In the genomic region with DNA sequence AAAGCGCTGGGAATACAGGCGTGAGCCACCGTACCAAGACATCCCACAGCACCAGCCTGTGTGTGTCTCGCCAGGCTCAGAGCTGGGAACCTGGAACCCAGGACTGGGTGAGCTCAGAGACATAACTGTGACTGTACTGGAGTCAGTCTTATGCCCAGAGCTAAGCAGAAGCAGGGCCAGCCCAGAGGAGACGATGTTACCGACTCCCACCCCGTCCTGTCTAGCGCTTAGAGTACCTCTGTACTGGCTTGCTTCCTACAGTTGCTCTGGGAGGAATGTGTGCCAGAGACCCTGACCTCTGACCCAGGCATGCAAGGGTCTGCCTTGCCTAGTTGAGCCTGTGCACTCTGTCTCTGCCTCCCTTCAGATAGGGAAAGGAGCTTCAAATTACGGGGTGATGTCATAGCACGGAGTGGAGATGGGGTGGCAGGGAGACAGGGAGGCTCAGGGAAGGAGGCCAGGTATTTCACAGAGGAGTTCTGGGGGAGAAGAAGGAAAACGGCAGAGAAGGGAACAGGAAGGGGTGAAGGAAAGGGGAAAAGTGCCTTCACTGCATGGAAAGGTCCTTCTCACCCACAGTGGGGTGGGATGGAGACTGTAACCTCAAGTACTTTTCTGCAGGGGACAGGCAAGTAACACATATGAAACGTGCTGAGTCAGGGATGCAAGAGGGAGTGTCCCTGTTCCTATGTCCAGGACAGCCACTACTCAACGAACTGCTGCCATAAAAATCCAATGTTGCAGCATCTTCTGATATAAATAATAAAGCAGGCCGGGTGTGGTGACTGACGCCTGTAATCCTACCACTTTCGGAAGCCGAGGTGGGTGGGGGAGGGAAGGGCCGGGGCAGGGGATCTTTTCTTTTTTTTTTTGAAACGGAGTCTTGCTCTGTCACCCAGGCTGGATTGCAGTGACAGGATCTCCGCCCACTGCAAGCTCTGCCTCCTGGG, we compare ENCODE assay signal across 8 cellular contexts. TPM values are rescaled to one million over a fixed set of nuclear protein-coding genes. Genes with fewer than 3 reads are reported as not detected.
DNase-seq lines count a peak whose midpoint lies in the region; ATAC-seq and TF ChIP-seq lines count a peak whose summit lies in the region.

No MANE protein-coding gene starts in this region.

- H3K4me2 ChIP-seq in smooth muscle cell: peak overlapping the region; percentile 75

- H3K9me3 ChIP-seq in smooth muscle cell (replicated peaks; ENCODE audit: low read depth): no peaks in the 10 kb centered on the region

- peak overlapping the region; percentile 90 for H3K27ac ChIP-seq in smooth muscle cell (ENCODE audit: low read depth)

- peak overlapping the region; percentile 48 for H3K9ac ChIP-seq in smooth muscle cell (ENCODE audit: low read depth)

- 40% methylated on average over 19 of the region's 20 CpGs for WGBS in smooth muscle cell (ENCODE audit: low lambda C conversion rate)

- H3K27ac Mint-ChIP-seq in WTC11: peak overlapping the region; percentile 84

- POLR2A ChIA-PET in WTC11 (lab: Charles Lee): interaction anchor here (1.1 to 1.5 kb wide), 3 partner anchors 24 to 420 kb away, joined by 3 to 5 read pairs (median 4); a partner anchor contains a TSS

- H3K9me3 Mint-ChIP-seq in WTC11: no peaks in the 10 kb centered on the region

- intact Hi-C loops in left ventricle myocardium superior (cut with micrococcal nuclease): no loop called here

- H3K4me1 Mint-ChIP-seq in WTC11: peaks cover 51% of the 10 kb centered on the region

- no peaks in the 10 kb centered on the region for H3K27me3 ChIP-seq in smooth muscle cell (ENCODE audit: low read depth)

- DNase-seq in HS-5 (ENCODE audit: low read depth) (peak; percentile 20), WTC11 (ENCODE audit: low spot score) (no peak), left ventricle myocardium superior (peak; percentile 43), smooth muscle cell (lab: John Stamatoyannopoulos, UW; ENCODE audit: unreplicated experiment) (no peak), HPDE6-E6E7 (ENCODE audit: extremely low spot score) (no peak)

- no peak for TF ChIP-seq CTCF in WTC11 (IDR thresholded peaks at IDR 0.05)
- TF ChIP-seq CTCF in smooth muscle cell (IDR thresholded peaks at IDR 0.05; ENCODE audit: borderline replicate concordance, insufficient read depth, poor library complexity, severe bottlenecking): no peak

- peak overlapping the region; percentile 37 for H3K4me3 Mint-ChIP-seq in WTC11

- H4K20me1 ChIP-seq in smooth muscle cell (ENCODE audit: low read depth): peaks cover 32% of the 10 kb centered on the region

- H3K36me3 ChIP-seq in smooth muscle cell (ENCODE audit: low read depth): no peaks in the 10 kb centered on the region

- CTCF ChIA-PET in WTC11 (lab: Charles Lee): interaction anchor here (0.7 to 12.2 kb wide), 8 partner anchors 10 to 469 kb away, joined by 3 to 221 read pairs (median 4); a partner anchor contains a TSS

- no peak overlapping the region for H2AFZ ChIP-seq in smooth muscle cell (ENCODE audit: low read depth)

- ATAC-seq in WTC11 (peak; percentile 21), left ventricle myocardium superior (peak; percentile 10), HG03460 (IDR thresholded peaks at IDR 0.05; ENCODE audit: unreplicated experiment) (no peak), GM21381 (IDR thresholded peaks at IDR 0.05; ENCODE audit: unreplicated experiment) (no peak), HG03457 (IDR thresholded peaks at IDR 0.05; ENCODE audit: unreplicated experiment) (no peak)

- no peak overlapping the region for H3K4me3 ChIP-seq in smooth muscle cell

- H3K27me3 Mint-ChIP-seq in WTC11 (ENCODE audit: low read depth): no peaks in the 10 kb centered on the region

- H3F3A ChIP-seq in smooth muscle cell (ENCODE audit: low read depth): peaks cover 17% of the 10 kb centered on the region

- H3K79me2 ChIP-seq in smooth muscle cell (ENCODE audit: low read depth): peaks cover 26% of the 10 kb centered on the region

- H3K36me3 Mint-ChIP-seq in WTC11: no peaks in the 10 kb centered on the region

- peaks cover 32% of the 10 kb centered on the region for H3K4me1 ChIP-seq in smooth muscle cell (ENCODE audit: low read depth)

TF ChIP-seq in WTC11, 78 proteins besides CTCF, POLR2A, EP300 and RAD21 (continues in another document):
- TF ChIP-seq TP53 (CRISPR knock-in tag; IDR thresholded peaks at IDR 0.05) (no peak), GABPB1 (CRISPR knock-in tag; IDR thresholded peaks at IDR 0.05) (peak; percentile 28; the same call in 1 of the 2 replicates), ZNF396 (CRISPR knock-in tag; IDR thresholded peaks at IDR 0.05; ENCODE audit: borderline replicate concordance) (no peak), CBFB (CRISPR knock-in tag; IDR thresholded peaks at IDR 0.05; ENCODE audit: low read depth) (no peak), EMX1 (CRISPR knock-in tag; IDR thresholded peaks at IDR 0.05) (no peak), ZNF121 (CRISPR knock-in tag; IDR thresholded peaks at IDR 0.05) (no peak), JUN (CRISPR knock-in tag; IDR thresholded peaks at IDR 0.05) (0 out of 2 replicates have a peak, but pooled peaks have one; percentile 21), SMAD3 (CRISPR knock-in tag; IDR thresholded peaks at IDR 0.05; ENCODE audit: borderline replicate concordance) (no peak), GTF2I (CRISPR knock-in tag; conservative IDR thresholded peaks at IDR 0.05) (no peak)
- TF ChIP-seq, protein P1, sequence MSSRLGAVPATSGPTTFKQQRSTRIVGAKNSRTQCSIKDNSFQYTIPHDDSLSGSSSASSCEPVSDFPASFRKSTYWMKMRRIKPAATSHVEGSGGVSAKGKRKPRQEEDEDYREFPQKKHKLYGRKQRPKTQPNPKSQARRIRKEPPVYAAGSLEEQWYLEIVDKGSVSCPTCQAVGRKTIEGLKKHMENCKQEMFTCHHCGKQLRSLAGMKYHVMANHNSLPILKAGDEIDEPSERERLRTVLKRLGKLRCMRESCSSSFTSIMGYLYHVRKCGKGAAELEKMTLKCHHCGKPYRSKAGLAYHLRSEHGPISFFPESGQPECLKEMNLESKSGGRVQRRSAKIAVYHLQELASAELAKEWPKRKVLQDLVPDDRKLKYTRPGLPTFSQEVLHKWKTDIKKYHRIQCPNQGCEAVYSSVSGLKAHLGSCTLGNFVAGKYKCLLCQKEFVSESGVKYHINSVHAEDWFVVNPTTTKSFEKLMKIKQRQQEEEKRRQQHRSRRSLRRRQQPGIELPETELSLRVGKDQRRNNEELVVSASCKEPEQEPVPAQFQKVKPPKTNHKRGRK (CRISPR knock-in tag; IDR thresholded peaks at IDR 0.05; ENCODE audit: borderline replicate concordance): no peak
- TF ChIP-seq, protein P2, sequence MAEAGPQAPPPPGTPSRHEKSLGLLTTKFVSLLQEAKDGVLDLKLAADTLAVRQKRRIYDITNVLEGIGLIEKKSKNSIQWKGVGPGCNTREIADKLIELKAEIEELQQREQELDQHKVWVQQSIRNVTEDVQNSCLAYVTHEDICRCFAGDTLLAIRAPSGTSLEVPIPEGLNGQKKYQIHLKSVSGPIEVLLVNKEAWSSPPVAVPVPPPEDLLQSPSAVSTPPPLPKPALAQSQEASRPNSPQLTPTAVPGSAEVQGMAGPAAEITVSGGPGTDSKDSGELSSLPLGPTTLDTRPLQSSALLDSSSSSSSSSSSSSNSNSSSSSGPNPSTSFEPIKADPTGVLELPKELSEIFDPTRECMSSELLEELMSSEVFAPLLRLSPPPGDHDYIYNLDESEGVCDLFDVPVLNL (CRISPR knock-in tag; IDR thresholded peaks at IDR 0.05; ENCODE audit: borderline replicate concordance, low read depth): no peak
- TF ChIP-seq, protein P3, sequence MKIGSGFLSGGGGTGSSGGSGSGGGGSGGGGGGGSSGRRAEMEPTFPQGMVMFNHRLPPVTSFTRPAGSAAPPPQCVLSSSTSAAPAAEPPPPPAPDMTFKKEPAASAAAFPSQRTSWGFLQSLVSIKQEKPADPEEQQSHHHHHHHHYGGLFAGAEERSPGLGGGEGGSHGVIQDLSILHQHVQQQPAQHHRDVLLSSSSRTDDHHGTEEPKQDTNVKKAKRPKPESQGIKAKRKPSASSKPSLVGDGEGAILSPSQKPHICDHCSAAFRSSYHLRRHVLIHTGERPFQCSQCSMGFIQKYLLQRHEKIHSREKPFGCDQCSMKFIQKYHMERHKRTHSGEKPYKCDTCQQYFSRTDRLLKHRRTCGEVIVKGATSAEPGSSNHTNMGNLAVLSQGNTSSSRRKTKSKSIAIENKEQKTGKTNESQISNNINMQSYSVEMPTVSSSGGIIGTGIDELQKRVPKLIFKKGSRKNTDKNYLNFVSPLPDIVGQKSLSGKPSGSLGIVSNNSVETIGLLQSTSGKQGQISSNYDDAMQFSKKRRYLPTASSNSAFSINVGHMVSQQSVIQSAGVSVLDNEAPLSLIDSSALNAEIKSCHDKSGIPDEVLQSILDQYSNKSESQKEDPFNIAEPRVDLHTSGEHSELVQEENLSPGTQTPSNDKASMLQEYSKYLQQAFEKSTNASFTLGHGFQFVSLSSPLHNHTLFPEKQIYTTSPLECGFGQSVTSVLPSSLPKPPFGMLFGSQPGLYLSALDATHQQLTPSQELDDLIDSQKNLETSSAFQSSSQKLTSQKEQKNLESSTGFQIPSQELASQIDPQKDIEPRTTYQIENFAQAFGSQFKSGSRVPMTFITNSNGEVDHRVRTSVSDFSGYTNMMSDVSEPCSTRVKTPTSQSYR (CRISPR knock-in tag; IDR thresholded peaks at IDR 0.05): no peak

RNA-seq across cellular contexts. Expression of a gene that starts 5.8 kb away (rescaled TPM):
- total RNA-seq in WTC11 (2021) (11.3 to 13.2 TPM (median 13.0 TPM) in 3 replicates), left ventricle myocardium superior (5.4 TPM), smooth muscle cell (5.8 and 7.0 TPM in 2 replicates)
- polyA plus RNA-seq in smooth muscle cell: 19.6 and 24.6 TPM in 2 replicates

RNA-seq across cellular contexts. Expression of a gene that starts 10.9 kb away (rescaled TPM):
- total RNA-seq in WTC11 (2021): 0.48 to 0.71 TPM (median 0.50 TPM) in 3 replicates
- 1.6 TPM for total RNA-seq in left ventricle myocardium superior
- total RNA-seq in smooth muscle cell: 1.6 and 2.2 TPM in 2 replicates
- 1.7 and 2.3 TPM in 2 replicates for polyA plus RNA-seq in smooth muscle cell

RNA-seq across cellular contexts. Expression of a gene that starts 18.4 kb away (rescaled TPM):
- total RNA-seq in WTC11 (2021) (4.3 to 5.3 TPM (median 4.6 TPM) in 3 replicates), left ventricle myocardium superior (13.6 TPM), smooth muscle cell (67.2 and 73.0 TPM in 2 replicates)
- polyA plus RNA-seq in smooth muscle cell: 203 and 213 TPM in 2 replicates

RNA-seq across cellular contexts. Expression of a gene that starts 25.4 kb away (rescaled TPM):
- 0.48 to 1.0 TPM in 2 of 3 replicates, not detected in the other for total RNA-seq in WTC11 (2021)
- 1,516 TPM for total RNA-seq in left ventricle myocardium superior
- total RNA-seq in smooth muscle cell: not detected in 2 replicates
- polyA plus RNA-seq in smooth muscle cell: not detected in 2 replicates

RNA-seq across cellular contexts. Expression of a gene that starts 29.4 kb away (rescaled TPM):
- total RNA-seq in WTC11 (2021) (0.83 to 1.7 TPM (median 1.1 TPM) in 3 replicates), left ventricle myocardium superior (not detected), smooth muscle cell (0.40 TPM in 1 of 2 replicates, not detected in the other)
- polyA plus RNA-seq in smooth muscle cell: 5.1 and 10.6 TPM in 2 replicates

Comparison
In these comparisons a context has a peak if more than half of its experiments do, and no peak if none do; other contexts are left out.
1. DNase-seq: peak in HS-5 (single experiment) and left ventricle myocardium superior (single experiment); none in WTC11 (single experiment), smooth muscle cell (single experiment) and HPDE6-E6E7 (single experiment).
2. ATAC-seq: peak in WTC11 (single experiment) and left ventricle myocardium superior (single experiment); none in HG03460 (single experiment), GM21381 (single experiment) and HG03457 (single experiment).